ENCODE assay signal across 3 cellular contexts in genomic region chr20:8062781-8063180, GRCh38.
A peak's percentile ranks its signal among the peaks of the same experiment; 100 is the strongest.
TF ChIP-seq lines count a peak whose summit lies in the region.

No MANE protein-coding gene starts in this region.

TF ChIP-seq in IMR-90, 13 proteins besides CTCF, POLR2A, EP300 and RAD21:
- TF ChIP-seq MAZ (IDR thresholded peaks at IDR 0.05; ENCODE audit: borderline replicate concordance, low read depth, low read length) = no peak
- TF ChIP-seq USF2 (IDR thresholded peaks at IDR 0.05; ENCODE audit: low read depth, low read length) = no peak
- no peak for TF ChIP-seq NFE2L2 (IDR thresholded peaks at IDR 0.05; ENCODE audit: low read depth, low read length)
- TF ChIP-seq BHLHE40 (IDR thresholded peaks at IDR 0.05; ENCODE audit: low read depth, low read length) = no peak
- TF ChIP-seq FOS (IDR thresholded peaks at IDR 0.05; ENCODE audit: low read depth, low read length) = no peak
- no peak for TF ChIP-seq ELK1 (IDR thresholded peaks at IDR 0.05; ENCODE audit: borderline replicate concordance, low read depth, low read length)
- no peak for TF ChIP-seq MAFK (IDR thresholded peaks at IDR 0.05; ENCODE audit: low read depth, low read length)
- TF ChIP-seq CHD1 (IDR thresholded peaks at IDR 0.05; ENCODE audit: low read depth, low read length) = no peak
- TF ChIP-seq CEBPB (IDR thresholded peaks at IDR 0.05; ENCODE audit: low read depth, low read length) = no peak
- TF ChIP-seq RCOR1 (IDR thresholded peaks at IDR 0.05; ENCODE audit: insufficient replicate concordance, low read length) = no peak
- TF ChIP-seq SMC3 (IDR thresholded peaks at IDR 0.05; ENCODE audit: low read depth, low read length) = no peak
TF ChIP-seq in IMR-90: peak in this region for 0.

TF ChIP-seq in K562, 482 proteins besides CTCF, POLR2A, EP300 and RAD21:
- TF ChIP-seq CTCFL (IDR thresholded peaks at IDR 0.05; ENCODE audit: borderline replicate concordance, insufficient read depth, low read depth, low read length, poor library complexity, severe bottlenecking) (no peak), TFE3 (CRISPR knock-in tag; IDR thresholded peaks at IDR 0.05) (peak; percentile 33; the same call in 1 of the 2 replicates), CEBPG (CRISPR knock-in tag; IDR thresholded peaks at IDR 0.05) (no peak), CEBPG (tag; conservative IDR thresholded peaks at IDR 0.05 in 1 of 2, IDR thresholded peaks at IDR 0.05 in 1 of 2) (no peak), MAFF (IDR thresholded peaks at IDR 0.05; ENCODE audit: low read length) (no peak), ZBTB7A (IDR thresholded peaks at IDR 0.05; ENCODE audit: borderline replicate concordance, control insufficient read depth, low read depth, low read length) (no peak), SMAD2 (IDR thresholded peaks at IDR 0.05; ENCODE audit: low read depth, low read length) (no peak), MXD1 (CRISPR knock-in tag; IDR thresholded peaks at IDR 0.05; ENCODE audit: borderline replicate concordance, poor library complexity, severe bottlenecking) (no peak), SNRNP70 (optimal IDR thresholded peaks at IDR 0.05; ENCODE audit: low read depth, low read length) (no peak)

TF ChIP-seq in HEK293T, 16 proteins besides CTCF, POLR2A, EP300 and RAD21:
- TF ChIP-seq BHLHE40 (IDR thresholded peaks at IDR 0.05; ENCODE audit: borderline replicate concordance) (no peak), PKNOX1 (IDR thresholded peaks at IDR 0.05) (no peak), NFRKB (IDR thresholded peaks at IDR 0.05) (no peak), LEF1 (IDR thresholded peaks at IDR 0.05; ENCODE audit: borderline replicate concordance) (no peak), FOXM1 (IDR thresholded peaks at IDR 0.05; ENCODE audit: borderline replicate concordance) (no peak), TARDBP (IDR thresholded peaks at IDR 0.05) (no peak), ELF4 (IDR thresholded peaks at IDR 0.05) (no peak), HDGF (IDR thresholded peaks at IDR 0.05; ENCODE audit: borderline replicate concordance) (no peak)
